9 cellular contexts compared by ENCODE assay signal in genomic region chr19:53193534-53194222, GRCh38. TPM values are rescaled to one million over a fixed set of nuclear protein-coding genes. Genes with fewer than 3 reads are reported as not detected.
A peak's percentile ranks its signal among the peaks of the same experiment; 100 is the strongest.
DNase-seq lines count a peak whose midpoint lies in the region; ATAC-seq and TF ChIP-seq lines count a peak whose summit lies in the region.
"Had no signal": no experiment of that assay in that cellular context is flagged by ENCODE, and none has a peak within 500 bp of the region (broad histone marks: within the 10 kb centered on the region; RNA-seq: fewer than 3 reads in every experiment).

No MANE protein-coding gene starts in this region.

- TF ChIP-seq CTCF in fibroblast of the aortic adventitia (IDR thresholded peaks at IDR 0.05; ENCODE audit: insufficient read depth, low read length), result no peak

- POLR2A ChIA-PET in T-cell (lab: Charles Lee), result interaction anchor here in 1 of 2 donors (0.7 kb wide), 1 partner anchor 508 kb away, joined by 4 read pairs; no protein-coding TSS in a partner anchor

- peaks cover 0 to 3% of the 10 kb centered on the region in 2 donors for H3K27me3 Mint-ChIP-seq in T-cell

- H3K4me1 Mint-ChIP-seq in T-cell, result peaks cover 37 to 49% (median 37%) of the 10 kb centered on the region in 3 donors

- peak overlapping the region; percentile 86 to 92 (median 86) for H3K4me3 Mint-ChIP-seq in T-cell

- H3K4me3 ChIP-seq in GM08714 (ENCODE audit: low read length) (peak overlapping the region; percentile 38; the same call in 1 of the 2 replicates), fibroblast of the aortic adventitia (ENCODE audit: low read depth, low read length) (peak overlapping the region; percentile 56), skeletal muscle cell (ENCODE audit: low read depth, low read length) (peak overlapping the region; percentile 38)

- ATAC-seq in T-cell (replicated peaks in 1 of 4) (no peak), GM19023 (IDR thresholded peaks at IDR 0.05; ENCODE audit: unreplicated experiment) (no peak)

- peaks cover 0 to 34% (median 18%) of the 10 kb centered on the region in 3 donors for H3K9me3 Mint-ChIP-seq in T-cell

- DNase-seq in T-cell, result no peak
- no peak for DNase-seq in fibroblast of the aortic adventitia (ENCODE audit: low read depth)
- DNase-seq in skeletal muscle cell (ENCODE audit: low read depth), result no peak
- DNase-seq in NCI-H446 treated with DMSO at 0.1 percent for 48 hours (lab: John Stamatoyannopoulos, UW), result no peak
- no peak for DNase-seq in stimulated activated CD4-positive, alpha-beta T cell treated with anti-CD3 and anti-CD28 coated beads, Interleukin-1b, Interleukin-23, amount 100 ng/mL, for 48 hours
- DNase-seq in NCI-H1105 (lab: John Stamatoyannopoulos, UW), result no peak
- DNase-seq: NCI-H1436 treated with DMSO at 0.1 percent for 48 hours had no signal

- CTCF ChIA-PET in T-cell (lab: Charles Lee), result no interaction called here

- H3K36me3 Mint-ChIP-seq in T-cell, result peaks cover 29% of the 10 kb centered on the region

- no peak overlapping the region for H3K27ac Mint-ChIP-seq in T-cell

RNA-seq across cellular contexts. Expression of gene ZNF665, which starts 0.5 kb away (rescaled TPM):
- total RNA-seq in T-cell (1 to 10 TPM; 2.5 to 5.3 (median 3.3) TPM), fibroblast of the aortic adventitia (ENCODE audit: low replicate concordance) (2.4 and 2.9 TPM in 2 replicates)

RNA-seq across cellular contexts. Expression of gene ZNF347, which starts 34.8 kb away (rescaled TPM):
- total RNA-seq in T-cell, result 10 to 100 TPM in 3 of 5 donors, 1 to 10 TPM in 2; 6.0 to 14.2 (median 10.9) TPM
- total RNA-seq in fibroblast of the aortic adventitia (ENCODE audit: low replicate concordance), result 7.9 and 8.1 TPM in 2 replicates
